Comparison of ENCODE assay signal across 29 cellular contexts in the genomic region with DNA sequence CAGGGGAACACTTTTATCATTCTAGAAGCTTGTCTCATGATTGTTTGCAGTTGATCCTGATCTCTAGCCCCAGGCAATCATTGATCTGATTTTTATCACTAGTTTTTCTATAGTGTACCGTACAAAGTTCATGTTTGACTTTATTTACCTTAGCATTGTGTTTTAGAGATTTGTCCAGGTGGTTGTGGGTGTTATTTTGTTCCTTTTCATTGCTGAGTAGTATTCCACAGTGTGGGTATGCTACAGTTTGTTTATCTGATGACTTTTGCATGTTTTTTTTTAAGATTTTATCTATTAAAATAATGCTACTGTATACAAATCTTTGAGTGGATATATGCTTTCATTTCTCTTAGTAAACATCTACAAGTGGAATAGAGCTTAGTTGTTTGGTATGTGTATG. TPM values are rescaled to one million over a fixed set of nuclear protein-coding genes. Genes with fewer than 3 reads are reported as not detected.
"Had no signal": no experiment of that assay in that cellular context is flagged by ENCODE, and none has a peak within 500 bp of the region (broad histone marks: within the 10 kb centered on the region; RNA-seq: fewer than 3 reads in every experiment).

No MANE protein-coding gene starts in this region.

- H3K27me3 ChIP-seq: colonic mucosa, dorsolateral prefrontal cortex, esophagus muscularis mucosa, esophagus squamous epithelium, foreskin keratinocyte, gastrocnemius medialis, gastroesophageal sphincter, heart left ventricle, heart right ventricle had no signal

- H3K4me3 ChIP-seq: colonic mucosa, coronary artery, dorsolateral prefrontal cortex, esophagus muscularis mucosa, esophagus squamous epithelium, gastrocnemius medialis, gastroesophageal sphincter, heart left ventricle, heart right ventricle had no signal

- H3K4me1 ChIP-seq: colonic mucosa, esophagus squamous epithelium, foreskin keratinocyte, gastrocnemius medialis had no signal

- H3K27ac ChIP-seq: colonic mucosa, coronary artery, dorsolateral prefrontal cortex, epithelial cell of prostate, esophagus muscularis mucosa, esophagus squamous epithelium, foreskin keratinocyte, gastrocnemius medialis, gastroesophageal sphincter, heart left ventricle, heart right ventricle had no signal

- H3K36me3 ChIP-seq: colonic mucosa had no signal

- DNase-seq: colonic mucosa; cortex of kidney; dermis blood vessel endothelial cell; dorsolateral prefrontal cortex; effector CD4-positive, alpha-beta T cell; effector CD8-positive, alpha-beta T cell; effector memory CD4-positive, alpha-beta T cell; effector memory CD8-positive, alpha-beta T cell; endodermal cell; erythroblast; esophagus squamous epithelium; foreskin fibroblast; foreskin keratinocyte; foreskin melanocyte; gastrocnemius medialis; glutamatergic neuron; head of caudate nucleus; heart left ventricle; heart right ventricle had no signal

- ATAC-seq: effector memory CD8-positive, alpha-beta T cell; esophagus mucosa; foreskin keratinocyte; gastrocnemius medialis; gastroesophageal sphincter; heart left ventricle; heart right ventricle had no signal

- H3K9me3 ChIP-seq: colonic mucosa, esophagus muscularis mucosa, esophagus squamous epithelium, gastrocnemius medialis, gastroesophageal sphincter, heart left ventricle, heart right ventricle had no signal

- FAIRE-seq: colon, endometrium, endothelial cell of umbilical vein, frontal cortex had no signal

RNA-seq across cellular contexts. Expression of gene NIM1K, which starts 45.1 kb away (rescaled TPM):
- total RNA-seq: endodermal cell, esophagus mucosa, glomerular endothelial cell had no signal
- polyA plus RNA-seq: foreskin keratinocyte had no signal
